In the genomic region with DNA sequence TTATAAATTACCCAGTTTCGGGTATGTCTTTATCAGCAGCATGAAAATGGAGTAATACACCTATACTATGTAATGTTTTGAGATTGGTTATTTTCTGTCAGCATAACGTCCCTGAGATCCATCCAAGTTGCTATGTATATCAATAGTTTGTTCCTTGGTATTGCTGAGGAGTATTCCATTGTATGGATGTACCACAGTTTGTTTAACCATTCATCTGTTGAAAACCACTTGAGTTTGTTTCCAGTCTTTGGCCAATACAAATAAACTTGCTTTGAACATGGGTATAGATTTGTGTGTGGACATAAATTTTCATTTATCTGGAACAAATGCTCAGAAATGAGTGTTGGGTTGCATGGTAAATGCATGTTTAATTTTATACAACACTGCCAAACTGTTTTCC, we compare ENCODE assay signal across 9 cellular contexts.
"Had no signal": no experiment of that assay in that cellular context is flagged by ENCODE, and none has a peak within 500 bp of the region (broad histone marks: within the 10 kb centered on the region; RNA-seq: fewer than 3 reads in every experiment).

No MANE protein-coding gene starts in this region.

- H3K4me2 ChIP-seq: GM23338 had no signal

- H3K9me3 ChIP-seq: HAP-1 had no signal

- DNase-seq: GM23248, GOT3, H7, H9, HCEC 1CT, HFFc6 had no signal

- H3K27ac ChIP-seq: GM23248 had no signal

- H3K4me3 ChIP-seq: GM23248, GM23338, HAP-1 had no signal

- H3K9ac ChIP-seq: GM23248 had no signal

- ATAC-seq: GM23338, HCT116 had no signal

- H3K4me1 ChIP-seq: HAP-1 had no signal

- H2AFZ ChIP-seq: GM23248, GM23338 had no signal
